In genomic region chr5:134209477-134210240, GRCh38 we compare ENCODE assay signal across 19 cellular contexts. TPM values are rescaled to one million over a fixed set of nuclear protein-coding genes. Genes with fewer than 3 reads are reported as not detected.
DNase-seq lines count a peak whose midpoint lies in the region; ATAC-seq and TF ChIP-seq lines count a peak whose summit lies in the region.
"Had no signal": no experiment of that assay in that cellular context is flagged by ENCODE, and none has a peak within 500 bp of the region (broad histone marks: within the 10 kb centered on the region; RNA-seq: fewer than 3 reads in every experiment).

No MANE protein-coding gene starts in this region.

- no peak overlapping the region for H3K27ac ChIP-seq in endodermal cell (ENCODE audit: low read depth, low read length)
- peak overlapping the region in 1 of 59 donors; percentile 38 for H3K27ac ChIP-seq in dorsolateral prefrontal cortex
- H3K27ac ChIP-seq: RWPE1 had no signal

- intact Hi-C loops in natural killer cell (cut with micrococcal nuclease) (no loop called here), dorsolateral prefrontal cortex (cut with DNase I) (no loop called here)

- no peak overlapping the region for H3K9ac ChIP-seq in endodermal cell (ENCODE audit: extremely low read depth, low read length, poor library complexity, severe bottlenecking)

- H3K36me3 Mint-ChIP-seq in natural killer cell: no peaks in the 10 kb centered on the region
- peaks cover 5% of the 10 kb centered on the region for H3K36me3 Mint-ChIP-seq in natural killer cell treated with Interleukin-12 subunit alpha and Interleukin-12 subunit beta and Interleukin-15 and Interleukin-18, amount 100 ng/mL, for 72 hours
- H3K36me3 Mint-ChIP-seq in endodermal cell (ENCODE audit: low read depth): peaks cover 35% of the 10 kb centered on the region
- H3K36me3 Mint-ChIP-seq in memory B cell: peaks cover 6% of the 10 kb centered on the region

- no peak for DNase-seq in natural killer cell
- no peak for DNase-seq in natural killer cell treated with Interleukin-12 subunit alpha and Interleukin-12 subunit beta and Interleukin-15 and Interleukin-18, amount 100 ng/mL, for 72 hours (ENCODE audit: low spot score)
- no peak for DNase-seq in endodermal cell
- no peak for DNase-seq in memory B cell (ENCODE audit: low spot score in 2 of 2)
- no peak for DNase-seq in dermis blood vessel endothelial cell
- DNase-seq in dorsolateral prefrontal cortex: no peak
- no peak for DNase-seq in RKO (ENCODE audit: low spot score)
- DNase-seq: activated naive CD4-positive, alpha-beta T cell treated with Interleukin-2 at 50 U/mL for 16 hours; anterior cingulate cortex; effector memory CD4-positive, alpha-beta T cell; IMR-90; NCI-H1694 treated with DMSO at 0.1 percent for 48 hours; NCI-H446; stimulated activated CD4-positive, alpha-beta T cell treated with anti-CD3 and anti-CD28 coated beads, Interleukin-4, amount 100 ng/mL, for 1 hour had no signal

- H3K4me1 ChIP-seq in endodermal cell (ENCODE audit: control insufficient read depth, insufficient read depth, low read length): no peaks in the 10 kb centered on the region

- peaks cover 28% of the 10 kb centered on the region for H3K9me3 ChIP-seq in endodermal cell (ENCODE audit: control insufficient read depth, low read length)

- H3K4me3 ChIP-seq in endodermal cell (ENCODE audit: low read length): no peak overlapping the region
- no peak overlapping the region for H3K4me3 ChIP-seq in dorsolateral prefrontal cortex
- H3K4me3 ChIP-seq: smooth muscle cell had no signal

- WGBS in endodermal cell (ENCODE audit: insufficient coverage in 1 of 2, insufficient read length in 1 of 2), 2 experiments: 88 to 92% methylated on average over 11 to 14 of the region's 14 CpGs

- peak overlapping the region; percentile 46 to 48 for H3K27ac Mint-ChIP-seq in natural killer cell
- no peak overlapping the region for H3K27ac Mint-ChIP-seq in natural killer cell treated with Interleukin-12 subunit alpha and Interleukin-12 subunit beta and Interleukin-15 and Interleukin-18, amount 100 ng/mL, for 72 hours
- H3K27ac Mint-ChIP-seq in endodermal cell: peak overlapping the region; percentile 39
- peak overlapping the region; percentile 17 for H3K27ac Mint-ChIP-seq in memory B cell

- peaks cover 50% of the 10 kb centered on the region for H3K36me3 ChIP-seq in endodermal cell (ENCODE audit: control insufficient read depth, insufficient read depth, low read length)

- H3K4me3 Mint-ChIP-seq in natural killer cell (no peak overlapping the region), endodermal cell (no peak overlapping the region), memory B cell (no peak overlapping the region)
- H3K4me3 Mint-ChIP-seq in natural killer cell treated with Interleukin-12 subunit alpha and Interleukin-12 subunit beta and Interleukin-15 and Interleukin-18, amount 100 ng/mL, for 72 hours: no peak overlapping the region
- H3K4me3 Mint-ChIP-seq: CD14-positive monocyte, nephron had no signal

- H3K27me3 ChIP-seq in endodermal cell (ENCODE audit: control insufficient read depth, insufficient read depth, low read length, poor library complexity, severe bottlenecking): no peaks in the 10 kb centered on the region
- no peaks in the 10 kb centered on the region for H3K27me3 ChIP-seq in dorsolateral prefrontal cortex

- H3K9me3 Mint-ChIP-seq in natural killer cell: no peaks in the 10 kb centered on the region
- no peaks in the 10 kb centered on the region for H3K9me3 Mint-ChIP-seq in natural killer cell treated with Interleukin-12 subunit alpha and Interleukin-12 subunit beta and Interleukin-15 and Interleukin-18, amount 100 ng/mL, for 72 hours
- H3K9me3 Mint-ChIP-seq in endodermal cell: peaks cover 8% of the 10 kb centered on the region
- no peaks in the 10 kb centered on the region for H3K9me3 Mint-ChIP-seq in memory B cell
- H3K9me3 Mint-ChIP-seq: CD14-positive monocyte had no signal

- no peak for ATAC-seq in natural killer cell
- ATAC-seq in natural killer cell treated with Interleukin-12 subunit alpha and Interleukin-12 subunit beta and Interleukin-15 and Interleukin-18, amount 100 ng/mL, for 72 hours: no peak
- no peak for ATAC-seq in memory B cell (ENCODE audit: low read depth)
- ATAC-seq in GM18867 (IDR thresholded peaks at IDR 0.05; ENCODE audit: unreplicated experiment): no peak

- no peaks in the 10 kb centered on the region for H3K27me3 Mint-ChIP-seq in natural killer cell (ENCODE audit: low read depth in 2 of 2)
- no peaks in the 10 kb centered on the region for H3K27me3 Mint-ChIP-seq in natural killer cell treated with Interleukin-12 subunit alpha and Interleukin-12 subunit beta and Interleukin-15 and Interleukin-18, amount 100 ng/mL, for 72 hours
- H3K27me3 Mint-ChIP-seq in endodermal cell (ENCODE audit: insufficient read depth): no peaks in the 10 kb centered on the region
- H3K27me3 Mint-ChIP-seq in memory B cell: no peaks in the 10 kb centered on the region

- TF ChIP-seq CTCF in natural killer cell (IDR thresholded peaks at IDR 0.05) (no peak), endodermal cell (conservative IDR thresholded peaks at IDR 0.05) (no peak), dorsolateral prefrontal cortex (IDR thresholded peaks at IDR 0.05 in 54 of 56, conservative IDR thresholded peaks at IDR 0.05 in 2 of 56; ENCODE audit: low read depth in 1 of 56, partially characterized antibody in 56 of 56) (no peak)

- H3K4me1 Mint-ChIP-seq in natural killer cell (peaks cover 65 to 68% of the 10 kb centered on the region in 2 donors), endodermal cell (peaks cover 11% of the 10 kb centered on the region), memory B cell (peaks cover 33% of the 10 kb centered on the region)
- peaks cover 32 to 51% of the 10 kb centered on the region in 2 donors for H3K4me1 Mint-ChIP-seq in natural killer cell treated with Interleukin-12 subunit alpha and Interleukin-12 subunit beta and Interleukin-15 and Interleukin-18, amount 100 ng/mL, for 72 hours (ENCODE audit: low read depth in 2 of 2)

RNA-seq across cellular contexts. Expression of gene PPP2CA, which starts 16.2 kb away (rescaled TPM):
- total RNA-seq in natural killer cell (100 to 1,000 TPM; 188 to 205 (median 191) TPM), endodermal cell (100 to 1,000 TPM; 174 to 185 TPM), dermis blood vessel endothelial cell (106 and 132 TPM in 2 replicates), dorsolateral prefrontal cortex (100 to 1,000 TPM in 116 of 120 experiments, 10 to 100 TPM in 4; 82.2 to 254 (median 188) TPM)
- 100 to 1,000 TPM; 126 to 185 TPM for total RNA-seq in natural killer cell treated with Interleukin-12 subunit alpha and Interleukin-12 subunit beta and Interleukin-15 and Interleukin-18, amount 100 ng/mL, for 72 hours
- 209 TPM for polyA plus RNA-seq in endodermal cell (2013, experiment 1 of 2)
- polyA plus RNA-seq in endodermal cell (2013, experiment 2 of 2): 202 TPM

RNA-seq across cellular contexts. Expression of gene SKP1, which starts 32.9 kb away (rescaled TPM):
- total RNA-seq in natural killer cell: 100 to 1,000 TPM; 301 to 338 (median 315) TPM
- 100 to 1,000 TPM; 162 to 210 TPM for total RNA-seq in natural killer cell treated with Interleukin-12 subunit alpha and Interleukin-12 subunit beta and Interleukin-15 and Interleukin-18, amount 100 ng/mL, for 72 hours
- total RNA-seq in endodermal cell: 100 to 1,000 TPM; 357 to 427 TPM
- 626 TPM for polyA plus RNA-seq in endodermal cell (2013, experiment 1 of 2)
- 605 TPM for polyA plus RNA-seq in endodermal cell (2013, experiment 2 of 2)
- 172 and 393 TPM in 2 replicates for total RNA-seq in dermis blood vessel endothelial cell
- 100 to 1,000 TPM; 263 to 693 (median 535) TPM for total RNA-seq in dorsolateral prefrontal cortex

Comparison
In these comparisons a context has a peak if more than half of its experiments do, and no peak if none do; other contexts are left out.
1. H3K27ac Mint-ChIP-seq: peak in natural killer cell (2 of 2), endodermal cell (single experiment) and memory B cell (single experiment); none in natural killer cell treated with Interleukin-12 subunit alpha and Interleukin-12 subunit beta and Interleukin-15 and Interleukin-18, amount 100 ng/mL, for 72 hours (0 of 2).